ENCODE assay signal across 34 cellular contexts in the genomic region with DNA sequence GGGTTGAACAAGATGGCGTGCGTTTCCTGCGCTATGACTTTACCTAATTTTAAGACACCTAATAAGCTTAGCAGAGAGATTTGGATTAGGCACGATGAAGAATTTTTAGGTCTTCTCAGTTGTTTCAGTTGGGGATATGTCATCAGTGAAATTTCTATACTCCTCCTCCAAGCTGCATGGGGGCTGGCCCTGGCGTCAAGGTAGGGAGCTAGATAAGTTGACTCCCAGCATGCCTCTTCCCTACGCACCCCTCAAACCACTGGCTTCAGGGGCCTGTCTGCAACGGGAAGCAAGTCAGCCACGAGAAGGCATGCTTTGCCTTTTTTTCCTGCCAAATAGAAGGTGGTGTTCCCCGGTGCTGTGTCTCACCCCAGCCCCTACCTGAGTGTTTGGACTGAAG.
"Had no signal": no experiment of that assay in that cellular context is flagged by ENCODE, and none has a peak within 500 bp of the region (broad histone marks: within the 10 kb centered on the region; RNA-seq: fewer than 3 reads in every experiment).

No MANE protein-coding gene starts in this region.

- H3K36me3 ChIP-seq: ascending aorta, cardiac muscle cell had no signal

- ATAC-seq: activated CD8-positive, alpha-beta T cell treated with anti-CD3 and anti-CD28 coated beads for 36 hours; activated naive CD8-positive, alpha-beta T cell treated with anti-CD3 and anti-CD28 coated beads, Interleukin-2, amount 50 U/mL, for 24 hours had no signal

- DNase-seq: activated B cell treated with CpG ODN at 0.5 μM for 24 hours; activated CD4-positive, alpha-beta memory T cell treated with anti-CD3 and anti-CD28 coated beads for 36 hours; activated CD4-positive, alpha-beta T cell treated with anti-CD3 and anti-CD28 coated beads for 4 hours; activated CD4-positive, alpha-beta T cell treated with anti-CD3 and anti-CD28 coated beads, Interleukin-2, amount 10 ng/mL, durations not matched to agents 24 days and 14 days; activated CD4-positive, alpha-beta T cell treated with anti-CD3 and anti-CD28 coated beads, Interleukin-2, amount 50 U/mL, for 1 hour; activated CD4-positive, alpha-beta T cell treated with anti-CD3 and anti-CD28 coated beads, Interleukin-2, amount 50 U/mL, for 4 hours; activated CD4-positive, CD25-positive, alpha-beta regulatory T cell treated with anti-CD3 and anti-CD28 coated beads, Interleukin-2, amount 50 U/mL, for 72 hours; activated CD8-positive, alpha-beta memory T cell treated with anti-CD3 and anti-CD28 coated beads, Interleukin-2, amount 50 U/mL, for 4 hours; activated CD8-positive, alpha-beta T cell treated with anti-CD3 and anti-CD28 coated beads for 36 hours; activated effector memory CD4-positive, alpha-beta T cell treated with Interleukin-2 at 50 U/mL for 16 hours; activated gamma-delta T cell; activated naive CD4-positive, alpha-beta T cell treated with anti-CD3 and anti-CD28 coated beads, Interleukin-2, amount 10 ng/mL, durations not matched to agents 7 days and 5 days; activated naive CD4-positive, alpha-beta T cell treated with Interleukin-2 at 50 U/mL for 16 hours; activated naive CD8-positive, alpha-beta T cell treated with anti-CD3 and anti-CD28 coated beads, Interleukin-2, amount 10 ng/mL, durations not matched to agents 7 days and 5 days; activated naive CD8-positive, alpha-beta T cell treated with anti-CD3 and anti-CD28 coated beads, Interleukin-2, amount 50 U/mL, for 24 hours; activated T-cell treated with anti-CD3 and anti-CD28 coated beads for 4 hours; activated T-cell treated with anti-CD3 and anti-CD28 coated beads, Interleukin-2, amount 50 U/mL, for 1 hour; activated T-cell treated with anti-CD3 and anti-CD28 coated beads, Interleukin-2, amount 50 U/mL, for 48 hours; amygdala; anterior cingulate cortex; central memory CD4-positive, alpha-beta T cell; T-helper 1 cell; T-helper 2 cell; T-helper 9 cell had no signal

- H3K27me3 ChIP-seq: ascending aorta, cardiac muscle cell had no signal

- H3K4me3 ChIP-seq: ascending aorta, cardiac muscle cell had no signal

- H3K9me3 Mint-ChIP-seq: activated B cell treated with CpG ODN at 0.5 μM for 24 hours; activated CD4-positive, alpha-beta memory T cell treated with anti-CD3 and anti-CD28 coated beads for 36 hours; activated CD4-positive, alpha-beta T cell treated with anti-CD3 and anti-CD28 coated beads, Interleukin-2, amount 10 ng/mL, durations not matched to agents 24 days and 14 days; activated CD8-positive, alpha-beta T cell treated with anti-CD3 and anti-CD28 coated beads for 36 hours; activated naive CD4-positive, alpha-beta T cell treated with anti-CD3 and anti-CD28 coated beads, Interleukin-2, amount 10 ng/mL, durations not matched to agents 7 days and 5 days; activated naive CD4-positive, alpha-beta T cell treated with anti-CD3 and anti-CD28 coated beads, Interleukin-2, amount 50 U/mL, for 24 hours; activated naive CD8-positive, alpha-beta T cell treated with anti-CD3 and anti-CD28 coated beads, Interleukin-2, amount 10 ng/mL, durations not matched to agents 7 days and 5 days; activated naive CD8-positive, alpha-beta T cell treated with anti-CD3 and anti-CD28 coated beads, Interleukin-2, amount 50 U/mL, for 24 hours; activated T-helper 2 cell treated with anti-CD3 and anti-CD28 coated beads, Interferon-gamma antibody, Interleukin-2, Interleukin-4, amounts not matched to agents 10 μg/mL and 5 μg/mL and 100 μg/mL, durations not matched to agents 14 hours and 24 hours and 36 hours; brain; T-helper 1 cell treated with Interleukin-12 subunit alpha and Interleukin-12 subunit beta and Interleukin-4 antibody, amounts not matched to agents 30 μg/mL and 1 μg/mL, for 36 hours; T-helper 2 cell treated with Interferon-gamma antibody and Interleukin-4, amounts not matched to agents 5 μg/mL and 100 μg/mL, for 36 hours had no signal

- H3K4me1 Mint-ChIP-seq: activated naive CD4-positive, alpha-beta T cell treated with anti-CD3 and anti-CD28 coated beads, Interleukin-2, amount 50 U/mL, for 24 hours; brain had no signal

- H3K27ac ChIP-seq: ascending aorta, cardiac muscle cell had no signal

- H3K9me3 ChIP-seq: ascending aorta had no signal

- FAIRE-seq: bronchial epithelial cell, TTC549 had no signal

- H3K4me3 Mint-ChIP-seq: activated B cell treated with CpG ODN at 0.5 μM for 24 hours; activated CD4-positive, alpha-beta memory T cell treated with anti-CD3 and anti-CD28 coated beads for 36 hours; activated CD4-positive, alpha-beta T cell treated with anti-CD3 and anti-CD28 coated beads, Interleukin-2, amount 10 ng/mL, durations not matched to agents 24 days and 14 days; activated CD8-positive, alpha-beta T cell treated with anti-CD3 and anti-CD28 coated beads for 36 hours; activated naive CD4-positive, alpha-beta T cell treated with anti-CD3 and anti-CD28 coated beads, Interleukin-2, amount 10 ng/mL, durations not matched to agents 7 days and 5 days; activated naive CD4-positive, alpha-beta T cell treated with anti-CD3 and anti-CD28 coated beads, Interleukin-2, amount 50 U/mL, for 24 hours; activated naive CD8-positive, alpha-beta T cell; activated naive CD8-positive, alpha-beta T cell treated with anti-CD3 and anti-CD28 coated beads, Interleukin-2, amount 10 ng/mL, durations not matched to agents 7 days and 5 days; activated naive CD8-positive, alpha-beta T cell treated with anti-CD3 and anti-CD28 coated beads, Interleukin-2, amount 50 U/mL, for 24 hours; brain; T-helper 1 cell treated with Interleukin-12 subunit alpha and Interleukin-12 subunit beta and Interleukin-4 antibody, amounts not matched to agents 30 μg/mL and 1 μg/mL, for 36 hours; T-helper 2 cell treated with Interferon-gamma antibody and Interleukin-4, amounts not matched to agents 5 μg/mL and 100 μg/mL, for 36 hours had no signal

- H3K4me1 ChIP-seq: ascending aorta had no signal

- H3K36me3 Mint-ChIP-seq: activated CD4-positive, alpha-beta memory T cell treated with anti-CD3 and anti-CD28 coated beads for 36 hours; activated naive CD4-positive, alpha-beta T cell treated with anti-CD3 and anti-CD28 coated beads, Interleukin-2, amount 10 ng/mL, durations not matched to agents 7 days and 5 days; activated naive CD4-positive, alpha-beta T cell treated with anti-CD3 and anti-CD28 coated beads, Interleukin-2, amount 50 U/mL, for 24 hours; activated naive CD8-positive, alpha-beta T cell; activated naive CD8-positive, alpha-beta T cell treated with anti-CD3 and anti-CD28 coated beads, Interleukin-2, amount 10 ng/mL, durations not matched to agents 7 days and 5 days; brain had no signal

- H3K27ac Mint-ChIP-seq: activated B cell treated with CpG ODN at 0.5 μM for 24 hours; activated CD4-positive, alpha-beta memory T cell treated with anti-CD3 and anti-CD28 coated beads for 36 hours; activated CD4-positive, alpha-beta T cell treated with anti-CD3 and anti-CD28 coated beads, Interleukin-2, amount 10 ng/mL, durations not matched to agents 24 days and 14 days; activated CD8-positive, alpha-beta T cell treated with anti-CD3 and anti-CD28 coated beads for 36 hours; activated naive CD4-positive, alpha-beta T cell treated with anti-CD3 and anti-CD28 coated beads, Interleukin-2, amount 10 ng/mL, durations not matched to agents 7 days and 5 days; activated naive CD4-positive, alpha-beta T cell treated with anti-CD3 and anti-CD28 coated beads, Interleukin-2, amount 50 U/mL, for 24 hours; activated naive CD8-positive, alpha-beta T cell; activated naive CD8-positive, alpha-beta T cell treated with anti-CD3 and anti-CD28 coated beads, Interleukin-2, amount 10 ng/mL, durations not matched to agents 7 days and 5 days; activated naive CD8-positive, alpha-beta T cell treated with anti-CD3 and anti-CD28 coated beads, Interleukin-2, amount 50 U/mL, for 24 hours; activated T-helper 2 cell treated with anti-CD3 and anti-CD28 coated beads, Interferon-gamma antibody, Interleukin-2, Interleukin-4, amounts not matched to agents 10 μg/mL and 5 μg/mL and 100 μg/mL, durations not matched to agents 14 hours and 24 hours and 36 hours; T-helper 1 cell treated with Interleukin-12 subunit alpha and Interleukin-12 subunit beta and Interleukin-4 antibody, amounts not matched to agents 30 μg/mL and 1 μg/mL, for 36 hours; T-helper 2 cell treated with Interferon-gamma antibody and Interleukin-4, amounts not matched to agents 5 μg/mL and 100 μg/mL, for 36 hours had no signal

- H3K27me3 Mint-ChIP-seq: activated B cell treated with CpG ODN at 0.5 μM for 24 hours; activated CD4-positive, alpha-beta memory T cell treated with anti-CD3 and anti-CD28 coated beads for 36 hours; activated CD4-positive, alpha-beta T cell treated with anti-CD3 and anti-CD28 coated beads, Interleukin-2, amount 10 ng/mL, durations not matched to agents 24 days and 14 days; activated CD8-positive, alpha-beta T cell treated with anti-CD3 and anti-CD28 coated beads for 36 hours; activated naive CD4-positive, alpha-beta T cell treated with anti-CD3 and anti-CD28 coated beads, Interleukin-2, amount 10 ng/mL, durations not matched to agents 7 days and 5 days; activated naive CD4-positive, alpha-beta T cell treated with anti-CD3 and anti-CD28 coated beads, Interleukin-2, amount 50 U/mL, for 24 hours; activated naive CD8-positive, alpha-beta T cell; activated naive CD8-positive, alpha-beta T cell treated with anti-CD3 and anti-CD28 coated beads, Interleukin-2, amount 10 ng/mL, durations not matched to agents 7 days and 5 days; activated naive CD8-positive, alpha-beta T cell treated with anti-CD3 and anti-CD28 coated beads, Interleukin-2, amount 50 U/mL, for 24 hours; brain had no signal
